20 cellular contexts compared by ENCODE assay signal in the genomic region with DNA sequence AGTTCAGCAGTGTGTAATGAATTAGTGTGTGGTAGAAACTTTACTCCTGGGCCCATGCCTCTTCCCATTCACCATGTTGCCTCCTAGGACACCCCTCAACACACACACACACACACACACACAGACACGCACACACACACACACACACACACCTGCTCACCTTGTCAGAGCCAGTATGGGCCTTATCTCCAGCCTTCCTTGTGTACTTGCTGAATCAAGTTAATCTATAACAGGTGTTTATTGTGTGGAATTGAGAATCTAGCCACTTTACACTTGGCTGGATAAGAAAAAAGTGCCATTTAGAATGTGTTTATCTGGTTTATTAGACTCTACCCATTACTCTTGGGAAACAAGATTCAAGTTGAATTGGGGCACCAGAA. TPM values are rescaled to one million over a fixed set of nuclear protein-coding genes. Genes with fewer than 3 reads are reported as not detected.
DNase-seq lines count a peak whose midpoint lies in the region; ATAC-seq and FAIRE-seq lines count a peak whose summit lies in the region.
"Had no signal": no experiment of that assay in that cellular context is flagged by ENCODE, and none has a peak within 500 bp of the region (broad histone marks: within the 10 kb centered on the region; RNA-seq: fewer than 3 reads in every experiment).

No MANE protein-coding gene starts in this region.

- in situ Hi-C loops in Caki2 (cut with HindIII; ENCODE audit: low pct_unique_long_range_greater_than_20kb, low sequenced_read_pairs) = no loop called here

- 7 to 57% (median 31%) methylated on average over 1 of the region's 1 CpG for WGBS in small intestine, 3 donors

- H3K9me3 ChIP-seq in SJCRH30 (replicated peaks) (no peaks in the 10 kb centered on the region), small intestine (ENCODE audit: control insufficient read depth, low read depth) (no peaks in the 10 kb centered on the region)
- H3K9me3 ChIP-seq: SK-N-SH had no signal

- H3K27me3 ChIP-seq in SJCRH30 (no peaks in the 10 kb centered on the region), small intestine (ENCODE audit: control insufficient read depth in 2 of 2, insufficient read depth in 2 of 2, low read length in 2 of 2) (peaks cover 0 to 2% of the 10 kb centered on the region in 2 donors)

- H3K4me1 ChIP-seq in SJCRH30 (peaks cover 21% of the 10 kb centered on the region), small intestine (ENCODE audit: control insufficient read depth in 2 of 2, insufficient read depth in 1 of 2, low read depth in 1 of 2, low read length in 1 of 2) (peaks cover 4 to 7% of the 10 kb centered on the region in 2 donors)

- H3K4me3 ChIP-seq in SJCRH30 (no peak overlapping the region; the same call in 1 of the 2 replicates), small intestine (ENCODE audit: low read depth in 1 of 2, low read length in 2 of 2) (no peak overlapping the region)

- peak overlapping the region; percentile 53 for H3K27ac ChIP-seq in SJCRH30
- H3K27ac ChIP-seq in small intestine (ENCODE audit: low read depth in 1 of 2, low read length in 1 of 2) = peak overlapping the region; percentile 26 to 30

- no peak for FAIRE-seq in small intestine (lab: Jason Lieb, UNC)
- FAIRE-seq: GM12891, GM18507 had no signal

- peak; percentile 91 for ATAC-seq in left colon

- intact Hi-C loops in left colon (cut with DNase I, micrococcal nuclease) = no loop called here

- H3K36me3 ChIP-seq in SJCRH30 (no peaks in the 10 kb centered on the region), small intestine (ENCODE audit: control insufficient read depth in 2 of 2, insufficient read depth in 2 of 2, low read length in 2 of 2) (no peaks in the 10 kb centered on the region)

- peak; percentile 10 for DNase-seq in Caki2 (ENCODE audit: low read depth)
- DNase-seq in SJCRH30 = no peak
- DNase-seq in left colon = peak; percentile 73 to 76
- DNase-seq in small intestine = peak; percentile 74
- no peak for DNase-seq in activated CD4-positive, alpha-beta T cell treated with anti-CD3 and anti-CD28 coated beads, Interleukin-2, amount 50 U/mL, for 48 hours
- no peak for DNase-seq in AG20443 (ENCODE audit: low spot score)
- DNase-seq in stimulated activated CD4-positive, alpha-beta T cell treated with anti-CD3 and anti-CD28 coated beads, Interleukin-4, amount 100 ng/mL, for 1 hour = no peak
- DNase-seq: C1 segment of cervical spinal cord, GOT3, MM.1S, NCI-H1092, NCI-H1694, NCI-H2081 treated with DMSO at 0.1 percent for 48 hours, SHP77, SK-N-SH had no signal

RNA-seq across cellular contexts. Expression of a gene that starts 14.5 kb away (rescaled TPM):
- total RNA-seq in Caki2 (2014; rRNA removed; shearing (Covaris generic); ENCODE audit: low replicate concordance) = 14.2 and 18.0 TPM in 2 replicates
- 40.0 and 46.8 TPM in 2 replicates for total RNA-seq in SJCRH30 (2014; rRNA removed; shearing (Covaris generic))
- total RNA-seq in left colon = 10 to 100 TPM; 30.5 to 32.9 TPM
- polyA plus RNA-seq in small intestine = 10 to 100 TPM in 2 of 3 donors, 1 to 10 TPM in 1; 5.7 to 16.9 (median 12.1) TPM

RNA-seq across cellular contexts. Expression of a gene that starts 42.0 kb away (rescaled TPM):
- total RNA-seq in Caki2 (2014; rRNA removed; shearing (Covaris generic); ENCODE audit: low replicate concordance) = not detected in 2 replicates
- not detected in 2 replicates for total RNA-seq in SJCRH30 (2014; rRNA removed; shearing (Covaris generic))
- under 1 TPM in 1 of 2 donors, not detected in 1; 0.11 TPM for total RNA-seq in left colon
- under 1 TPM in 1 of 3 donors, not detected in 2; 0.01 TPM for polyA plus RNA-seq in small intestine
- total RNA-seq: LHCN-M2, NCI-H460, RPMI7951 had no signal
- polyA plus RNA-seq: SK-N-SH had no signal

Comparison
In these comparisons a context has a peak if more than half of its experiments do, and no peak if none do; other contexts are left out.
1. DNase-seq: peak in Caki2 (single experiment), left colon (2 of 2) and small intestine (single experiment); none in SJCRH30 (0 of 2), activated CD4-positive, alpha-beta T cell treated with anti-CD3 and anti-CD28 coated beads, Interleukin-2, amount 50 U/mL, for 48 hours (0 of 2), AG20443 (single experiment) and stimulated activated CD4-positive, alpha-beta T cell treated with anti-CD3 and anti-CD28 coated beads, Interleukin-4, amount 100 ng/mL, for 1 hour (single experiment).